In genomic region chr5:176541338-176542134, GRCh38 we compare ENCODE assay signal across 9 cellular contexts. TPM values are rescaled to one million over a fixed set of nuclear protein-coding genes. Genes with fewer than 3 reads are reported as not detected.
DNase-seq lines count a peak whose midpoint lies in the region; ATAC-seq, FAIRE-seq and TF ChIP-seq lines count a peak whose summit lies in the region.
"Had no signal": no experiment of that assay in that cellular context is flagged by ENCODE, and none has a peak within 500 bp of the region (broad histone marks: within the 10 kb centered on the region; RNA-seq: fewer than 3 reads in every experiment).

No MANE protein-coding gene starts in this region.

- CTCF ChIA-PET in HCT116 (lab: Charles Lee) (no interaction called here), GM12878 (lab: Yijun Ruan, JAX) (interaction anchor here (1.4 kb wide), 1 partner anchor 180 kb away, joined by 4 read pairs; the partner anchor contains the start of gene KIAA1191)

- no peak for DNase-seq in HCT116 (ENCODE audit: low read depth, low spot score)
- DNase-seq in SKM-1 treated with dmso at 0.1 percent for 144 hours (lab: John Stamatoyannopoulos, UW; ENCODE audit: unreplicated experiment), result peak; percentile 70
- DNase-seq in GM12878 (ENCODE audit: low read depth, low spot score), result no peak
- DNase-seq in left lobe of liver (ENCODE audit: low spot score), result peak; percentile 49
- DNase-seq in stimulated activated CD8-positive, alpha-beta memory T cell treated with anti-CD3 and anti-CD28 coated beads, Interleukin-7, amount 100 ng/mL, for 4 hours (ENCODE audit: low read depth in 2 of 2), result peak; percentile 48 to 62
- DNase-seq in ecto neural progenitor cell (ENCODE audit: low spot score), result no peak

- TF ChIP-seq CTCF in 22Rv1 (IDR thresholded peaks at IDR 0.05) (no peak), HCT116 (IDR thresholded peaks at IDR 0.05 in 2 of 3, conservative IDR thresholded peaks at IDR 0.05 in 1 of 3; ENCODE audit: borderline replicate concordance in 1 of 3, insufficient read depth in 1 of 3, low read depth in 2 of 3, low read length in 2 of 3) (no peak), GM12878 (IDR thresholded peaks at IDR 0.05 in 2 of 3, conservative IDR thresholded peaks at IDR 0.05 in 1 of 3; ENCODE audit: control insufficient read depth in 2 of 3, extremely low read depth in 1 of 3, insufficient read depth in 1 of 3, low read depth in 3 of 3, low read length in 3 of 3) (no peak)

- ATAC-seq in HCT116 (no peak), GM12878 (no peak), left lobe of liver (no peak), HG03159 (IDR thresholded peaks at IDR 0.05; ENCODE audit: unreplicated experiment) (no peak)

- in situ Hi-C loops in GM12878 (cut with MboI), result no loop called here

- H3K27me3 ChIP-seq in HCT116 (ENCODE audit: insufficient read depth, low read length), result no peaks in the 10 kb centered on the region
- H3K27me3 ChIP-seq in GM12878 (replicated peaks in 1 of 2; ENCODE audit: control insufficient read depth in 2 of 2, insufficient read depth in 2 of 2, low read length in 1 of 2), result no peaks in the 10 kb centered on the region
- H3K27me3 ChIP-seq: tibial artery had no signal

- FAIRE-seq in GM12878 (lab: Jason Lieb, UNC), result no peak

- H3K4me1 ChIP-seq in HCT116 (ENCODE audit: control insufficient read depth in 1 of 2, insufficient read depth in 2 of 2, low read length in 2 of 2) (peaks cover 39 to 61% of the 10 kb centered on the region in 2 experiments), GM12878 (ENCODE audit: control insufficient read depth, insufficient read depth, low read length) (peaks cover 17% of the 10 kb centered on the region)

- H4K20me1 ChIP-seq in HCT116 (ENCODE audit: insufficient read depth) (no peaks in the 10 kb centered on the region), GM12878 (ENCODE audit: control insufficient read depth, insufficient read depth) (no peaks in the 10 kb centered on the region)

- BruUV-seq in HCT116 (replicated peaks; lab: Mats Ljungman, UMichigan) (no TSS peak), GM12878 (replicated peaks; lab: Mats Ljungman, UMichigan) (no TSS peak)

- no peak overlapping the region for H2AFZ ChIP-seq in HCT116 (ENCODE audit: low read depth, low read length, poor library complexity, severe bottlenecking)
- H2AFZ ChIP-seq in GM12878 (ENCODE audit: control insufficient read depth, low read depth, low read length), result peak overlapping the region; percentile 84

- H3K4me3 ChIP-seq in HCT116 (replicated peaks in 1 of 2; ENCODE audit: low read depth in 1 of 2, low read length in 2 of 2) (peak overlapping the region; percentile 65 to 89; a peak in 3 of 4 replicates), GM12878 (peak overlapping the region; percentile 88; the same call in 1 of the 2 replicates)

- H3K9ac ChIP-seq in HCT116 (ENCODE audit: low read length) (peak overlapping the region; percentile 90), GM12878 (ENCODE audit: control insufficient read depth, insufficient read depth, low read length) (peak overlapping the region; percentile 50; the same call in 1 of the 2 replicates)

- SMC1A ChIA-PET in GM12878 (lab: Charles Lee; ENCODE audit: uncharacterized antibody, unreplicated experiment), result no interaction called here

- no peaks in the 10 kb centered on the region for H3K9me3 ChIP-seq in HCT116 (ENCODE audit: control insufficient read depth in 1 of 2, insufficient read depth in 1 of 2, low read depth in 1 of 2, low read length in 2 of 2)
- H3K9me3 ChIP-seq in GM12878 (replicated peaks; ENCODE audit: control insufficient read depth, insufficient read depth, low read length), result no peaks in the 10 kb centered on the region
- H3K9me3 ChIP-seq: tibial artery had no signal

- no peak for TF ChIP-seq POLR2A in HCT116 (IDR thresholded peaks at IDR 0.05; ENCODE audit: borderline replicate concordance, extremely low read depth, insufficient read depth, insufficient read length)
- TF ChIP-seq POLR2A in GM12878 (IDR thresholded peaks at IDR 0.05; ENCODE audit: low read depth, low read length), result peak; percentile 62

- H3K79me2 ChIP-seq in HCT116 (ENCODE audit: insufficient read depth, low read length) (peaks cover 2% of the 10 kb centered on the region; the same call in 1 of the 2 replicates), GM12878 (ENCODE audit: control insufficient read depth, insufficient read depth, low read length) (peaks cover 4% of the 10 kb centered on the region)

- H3K36me3 ChIP-seq in HCT116 (ENCODE audit: control insufficient read depth in 1 of 2, insufficient read depth in 2 of 2, low read length in 2 of 2), result no peaks in the 10 kb centered on the region
- H3K36me3 ChIP-seq in GM12878 (ENCODE audit: control insufficient read depth in 2 of 2, insufficient read depth in 2 of 2, low read length in 1 of 2), result no peaks in the 10 kb centered on the region
- H3K36me3 ChIP-seq: tibial artery had no signal

- no peak for TF ChIP-seq EP300 in GM12878 (IDR thresholded peaks at IDR 0.05; ENCODE audit: borderline replicate concordance in 1 of 2, control insufficient read depth in 1 of 2, low read depth in 2 of 2, low read length in 2 of 2)

- peak overlapping the region; percentile 99 for H3K4me2 ChIP-seq in HCT116 (ENCODE audit: low read length)
- peak overlapping the region; percentile 82 for H3K4me2 ChIP-seq in GM12878 (ENCODE audit: control insufficient read depth, insufficient read depth)

- RAD21 ChIA-PET in HCT116 (lab: Charles Lee; ENCODE audit: low non-redundant PET in 1 of 2, low total read pairs in 2 of 2, uncharacterized antibody in 2 of 2, unreplicated experiment in 2 of 2), result no interaction called here
- RAD21 ChIA-PET in GM12878 (lab: Charles Lee; ENCODE audit: unreplicated experiment), result no interaction called here

- POLR2A ChIA-PET in HCT116 (lab: Charles Lee), result no interaction called here
- POLR2A ChIA-PET in GM12878 (lab: Charles Lee), result interaction anchor here (0.6 to 1.1 kb wide), 2 partner anchors 22 to 124 kb away, joined by 3 to 4 read pairs; no protein-coding TSS in a partner anchor

- intact Hi-C loops in HCT116 (cut with micrococcal nuclease) (loop anchor here (5.0 kb wide), 1 partner anchor 729 kb away; no protein-coding TSS in a partner anchor), GM12878 (cut with micrococcal nuclease; ENCODE audit: unreplicated experiment) (no loop called here)

- no peaks in the 10 kb centered on the region for H3K9me2 ChIP-seq in HCT116 (ENCODE audit: insufficient read depth)

- TF ChIP-seq RAD21 in HCT116 (IDR thresholded peaks at IDR 0.05; ENCODE audit: low read depth), result no peak
- no peak for TF ChIP-seq RAD21 in GM12878 (IDR thresholded peaks at IDR 0.05; ENCODE audit: insufficient read depth, low read depth, low read length)

- WGBS in GM12878 (ENCODE audit: insufficient coverage, insufficient replicate concordance, low lambda C conversion rate, missing lambda C conversion rate), result 39% methylated on average over 12 of the region's 12 CpGs

- peak overlapping the region; percentile 89 for H3K27ac ChIP-seq in 22Rv1
- peak overlapping the region; percentile 92 for H3K27ac ChIP-seq in HCT116 (ENCODE audit: low read depth, low read length)
- H3K27ac ChIP-seq in GM12878 (ENCODE audit: control insufficient read depth, insufficient read depth), result peak overlapping the region; percentile 50
- H3K27ac ChIP-seq: tibial artery had no signal

TF ChIP-seq in HCT116, 20 proteins besides CTCF, POLR2A, EP300 and RAD21:
- TF ChIP-seq SRF (IDR thresholded peaks at IDR 0.05; ENCODE audit: low read depth), result no peak
- TF ChIP-seq POLR2AphosphoS5 (IDR thresholded peaks at IDR 0.05; ENCODE audit: low read depth, low read length), result peak; percentile 34

TF ChIP-seq in GM12878, 131 proteins besides CTCF, POLR2A, EP300 and RAD21 (continues in another document):
- peak; percentile 55 for TF ChIP-seq MEF2B (IDR thresholded peaks at IDR 0.05; ENCODE audit: partially characterized antibody, poor library complexity, severe bottlenecking)

RNA-seq across cellular contexts. Expression of gene RNF44, which starts 4.3 kb away (rescaled TPM):
- 58.4 TPM for total RNA-seq in HCT116 (2021; ENCODE audit: unreplicated experiment)
- 37.5 and 46.6 TPM in 2 replicates for polyA plus RNA-seq in HCT116 (2012)
- 66.8 and 80.6 TPM in 2 replicates for total RNA-seq in GM12878 (2013; cell fraction: nucleolus; rRNA removed)
- 8.8 and 9.4 TPM in 2 replicates for total RNA-seq in GM12878 (2014; rRNA removed)
- total RNA-seq in GM12878 (2014; rRNA removed; fragmentation: Illumina TruSeq; extraction: Trizol), result 5.7 and 5.8 TPM in 2 replicates
- 46.5 and 51.9 TPM in 2 replicates for total RNA-seq in GM12878 (2021)
- 8.0 TPM for polyA plus RNA-seq in GM12878 (2011; ENCODE audit: low read depth)
- 5.1 and 8.8 TPM in 2 replicates for polyA plus RNA-seq in GM12878 (2011; rRNA removed)
- polyA plus RNA-seq in GM12878 (2011; cell fraction: cytosol; rRNA removed), result 8.6 and 12.4 TPM in 2 replicates
- polyA plus RNA-seq in GM12878 (2011; cell fraction: nucleus; rRNA removed), result 145 and 166 TPM in 2 replicates
- 30.9 and 39.8 TPM in 2 replicates for polyA plus RNA-seq in GM12878 (2012)
- polyA plus RNA-seq in GM12878 (2014; fragmentation: Illumina TruSeq; extraction: Trizol), result 5.2 and 10.4 TPM in 2 replicates
- 1 to 10 TPM; 1.7 to 3.5 TPM for polyA plus RNA-seq in GM12878 (2014; fragmentation: Nextera tagmentation; extraction: Ambion mirVana)
- polyA plus RNA-seq in GM12878 (2014; rRNA removed), result 31.9 and 35.0 TPM in 2 replicates
- 1 to 10 TPM; 6.4 to 7.1 TPM for polyA plus RNA-seq in GM12878 (2016; fragmentation: Nextera tagmentation; extraction: Ambion mirVana)
- 3.8 and 8.8 TPM in 2 replicates for polyA minus RNA-seq in GM12878 (2011; rRNA and poly(A)+ RNA removed)
- 8.7 and 10.7 TPM in 2 replicates for polyA minus RNA-seq in GM12878 (2011; cell fraction: cytosol; rRNA and poly(A)+ RNA removed)
- polyA minus RNA-seq in GM12878 (2011; cell fraction: nucleus; rRNA and poly(A)+ RNA removed), result 34.7 and 54.1 TPM in 2 replicates
- total RNA-seq in left lobe of liver, result 15.3 TPM

RNA-seq across cellular contexts. Expression of gene CDHR2, which starts 7.6 kb away (rescaled TPM):
- total RNA-seq in HCT116 (2021; ENCODE audit: unreplicated experiment) (0.10 TPM), GM12878 (2014; rRNA removed) (0.06 TPM in 1 of 2 replicates, not detected in the other), GM12878 (2014; rRNA removed; fragmentation: Illumina TruSeq; extraction: Trizol) (0.04 TPM in 1 of 2 replicates, not detected in the other), GM12878 (2021) (0.21 and 0.46 TPM in 2 replicates), left lobe of liver (87.3 TPM)
- 0.32 and 0.48 TPM in 2 replicates for polyA plus RNA-seq in HCT116 (2012)
- 0.15 TPM in 1 of 2 replicates, not detected in the other for total RNA-seq in GM12878 (2013; cell fraction: nucleolus; rRNA removed)
- polyA plus RNA-seq in GM12878 (2011; ENCODE audit: low read depth), result not detected
- polyA plus RNA-seq in GM12878 (2011; rRNA removed) (0.03 and 0.10 TPM in 2 replicates), GM12878 (2014; fragmentation: Illumina TruSeq; extraction: Trizol) (not detected in 2 replicates), GM12878 (2014; fragmentation: Nextera tagmentation; extraction: Ambion mirVana) (not detected), GM12878 (2014; rRNA removed) (not detected in 2 replicates), GM12878 (2016; fragmentation: Nextera tagmentation; extraction: Ambion mirVana) (under 1 TPM in 1 of 2 experiments, not detected in 1; 0.19 TPM)
- polyA plus RNA-seq in GM12878 (2011; cell fraction: cytosol; rRNA removed), result 0.01 and 0.02 TPM in 2 replicates
- polyA plus RNA-seq in GM12878 (2011; cell fraction: nucleus; rRNA removed), result 0.06 and 0.40 TPM in 2 replicates
- polyA plus RNA-seq in GM12878 (2012), result 0.15 TPM in 1 of 2 replicates, not detected in the other
- polyA minus RNA-seq in GM12878 (2011; rRNA and poly(A)+ RNA removed), result not detected in 2 replicates
- 0.94 TPM in 1 of 2 replicates, not detected in the other for polyA minus RNA-seq in GM12878 (2011; cell fraction: cytosol; rRNA and poly(A)+ RNA removed)
- polyA minus RNA-seq in GM12878 (2011; cell fraction: nucleus; rRNA and poly(A)+ RNA removed), result 0.12 TPM in 1 of 2 replicates, not detected in the other

Comparison
In these comparisons a context has a peak if more than half of its experiments do, and no peak if none do; other contexts are left out.
1. DNase-seq: peak in SKM-1 treated with dmso at 0.1 percent for 144 hours (single experiment), left lobe of liver (single experiment) and stimulated activated CD8-positive, alpha-beta memory T cell treated with anti-CD3 and anti-CD28 coated beads, Interleukin-7, amount 100 ng/mL, for 4 hours (2 of 2); none in HCT116 (single experiment), GM12878 (single experiment) and ecto neural progenitor cell (single experiment).
2. RNA of gene CDHR2, which starts 7.6 kb away (total RNA-seq): 87.3 TPM in left lobe of liver (single experiment); 0.10 TPM in HCT116 (single experiment) and 0.04 to 0.46 TPM in GM12878; every median in the first group is over 10 times any median in the second.
3. Peak in every context shown above with its lines, with median percentiles within 50 percentile points of each other: H3K27ac ChIP-seq.